ENCODE assay signal across 16 cellular contexts in the genomic region with DNA sequence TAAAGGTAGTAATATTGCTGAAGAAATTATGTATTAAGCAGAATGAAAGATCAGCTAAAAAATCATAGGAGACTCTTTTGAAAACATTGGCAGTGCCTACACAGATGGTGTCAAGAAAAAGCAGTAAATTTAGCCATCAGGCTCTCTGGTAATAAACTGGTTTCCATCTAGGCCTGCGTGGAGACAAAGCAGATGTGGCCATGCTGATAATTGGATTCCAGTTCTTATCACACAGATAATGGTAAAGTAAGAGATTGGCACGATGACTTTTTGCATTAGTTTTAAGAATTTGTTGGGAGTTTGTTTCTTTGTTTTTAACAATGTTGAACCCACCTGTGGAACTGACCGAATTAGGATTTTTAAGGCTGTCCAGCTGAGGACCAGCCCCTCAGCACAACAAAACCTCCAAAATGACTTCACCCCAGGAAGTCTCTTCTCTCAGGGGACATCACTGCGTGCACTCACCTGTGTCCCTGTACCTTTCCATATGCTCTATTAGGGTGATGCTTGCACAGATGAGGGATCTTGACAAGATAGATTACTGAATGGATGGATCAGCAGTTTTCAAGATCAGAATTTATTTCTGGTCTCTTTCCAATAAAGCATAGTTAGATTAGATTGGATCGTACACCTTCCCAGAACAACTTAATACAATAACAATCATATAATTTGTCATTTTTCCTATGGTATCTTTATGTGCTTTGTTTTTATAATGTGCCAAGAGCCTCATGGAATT.
"Had no signal": no experiment of that assay in that cellular context is flagged by ENCODE, and none has a peak within 500 bp of the region (broad histone marks: within the 10 kb centered on the region; RNA-seq: fewer than 3 reads in every experiment).

No MANE protein-coding gene starts in this region.

- H3K4me3 ChIP-seq: MG63 had no signal

- H3K27ac ChIP-seq: RWPE1 had no signal

- H3K9me3 ChIP-seq: MG63 had no signal

- H3K36me3 ChIP-seq: MG63 had no signal

- H3K27me3 ChIP-seq: MG63 had no signal

- DNase-seq: KBM-7, MG63, NCI-H1092 treated with DMSO at 0.1 percent for 48 hours, NCI-H1436, NCI-H187, NCI-H2029, NCI-H2081 treated with DMSO at 0.1 percent for 48 hours, NCI-H226, NCI-H446, NCI-H510A, NCI-H524 treated with DMSO at 0.1 percent for 48 hours, PC-3, SHP77, SW 1271, T-cell had no signal
